In the genomic region with DNA sequence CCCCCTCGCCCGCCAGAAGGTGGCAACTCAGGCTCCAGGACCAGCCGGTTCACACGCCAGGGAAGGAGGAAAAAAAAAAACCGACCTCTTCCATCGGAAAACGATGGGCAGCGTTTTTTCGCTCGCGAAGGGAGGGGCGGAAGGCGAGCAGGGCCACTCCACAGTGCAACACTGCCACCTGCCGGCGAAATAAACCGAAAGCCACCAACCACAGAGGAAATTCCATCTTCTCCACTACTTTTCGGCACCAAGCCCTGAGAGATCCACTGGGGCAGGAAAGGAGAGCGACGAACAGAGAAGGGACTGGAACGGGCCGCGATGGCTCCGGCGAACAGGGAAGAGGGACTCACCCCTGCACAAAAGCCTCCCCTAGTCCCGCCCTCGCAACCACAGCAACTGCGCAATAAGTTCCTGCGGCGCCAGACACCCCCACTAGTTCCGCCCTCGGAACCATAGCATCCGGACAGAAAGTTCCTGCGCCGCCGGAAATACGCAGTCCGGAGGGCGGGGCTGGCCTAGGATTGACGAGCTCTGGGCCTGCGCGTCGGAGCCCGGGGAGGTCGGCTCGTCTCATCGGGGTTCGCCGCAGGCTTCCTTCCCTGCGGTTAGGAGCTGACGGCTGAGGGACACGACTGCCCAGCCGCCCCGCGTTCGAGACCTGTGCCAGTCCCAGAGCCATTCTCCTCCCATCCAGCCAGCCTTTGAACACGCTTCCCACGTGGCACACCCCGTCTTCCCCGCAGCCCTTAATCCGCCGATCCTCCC, we compare ENCODE assay signal across 8 cellular contexts. TPM values are rescaled to one million over a fixed set of nuclear protein-coding genes. Genes with fewer than 3 reads are reported as not detected.
DNase-seq lines count a peak whose midpoint lies in the region; ATAC-seq and TF ChIP-seq lines count a peak whose summit lies in the region.

No MANE protein-coding gene starts in this region.

- H3K27ac ChIP-seq in parathyroid adenoma (peak overlapping the region; percentile 94), tibial nerve (peak overlapping the region; percentile 95 to 98 (median 96))

- H3K4me2 ChIP-seq in parathyroid adenoma (ENCODE audit: low read length), result peak overlapping the region; percentile 70

- TF ChIP-seq POLR2A in tibial nerve (IDR thresholded peaks at IDR 0.05), result peak; percentile 49 to 90

- H3K9me3 ChIP-seq in parathyroid adenoma (ENCODE audit: control insufficient read depth, low read length) (no peaks in the 10 kb centered on the region), tibial nerve (no peaks in the 10 kb centered on the region)

- H3K4me3 ChIP-seq in parathyroid adenoma (ENCODE audit: low read depth, low read length) (peak overlapping the region; percentile 74), tibial nerve (peak overlapping the region; percentile 45 to 64 (median 50))

- H3K36me3 ChIP-seq in parathyroid adenoma (ENCODE audit: control insufficient read depth, insufficient read depth, low read length), result no peaks in the 10 kb centered on the region
- H3K36me3 ChIP-seq in tibial nerve, result no peaks in the 10 kb centered on the region

- peak overlapping the region; percentile 98 for H3K27ac Mint-ChIP-seq in activated naive CD8-positive, alpha-beta T cell treated with anti-CD3 and anti-CD28 coated beads for 36 hours

- 0 to 1% methylated on average over 8 to 28 of the region's 61 CpGs for WGBS in tibial nerve, 2 donors

- H3K27me3 ChIP-seq in parathyroid adenoma (ENCODE audit: control insufficient read depth, insufficient read depth, low read length) (no peaks in the 10 kb centered on the region), tibial nerve (no peaks in the 10 kb centered on the region)

- TF ChIP-seq EP300 in tibial nerve (IDR thresholded peaks at IDR 0.05), result peak; percentile 59 to 91

- peak overlapping the region; percentile 90 for H3K4me3 Mint-ChIP-seq in activated naive CD8-positive, alpha-beta T cell treated with anti-CD3 and anti-CD28 coated beads for 36 hours

- no peaks in the 10 kb centered on the region for H3K9me3 Mint-ChIP-seq in activated naive CD8-positive, alpha-beta T cell treated with anti-CD3 and anti-CD28 coated beads for 36 hours

- H3K36me3 Mint-ChIP-seq in activated naive CD8-positive, alpha-beta T cell treated with anti-CD3 and anti-CD28 coated beads for 36 hours, result no peaks in the 10 kb centered on the region

- intact Hi-C loops in head of caudate nucleus (cut with DNase I), result no loop called here

- peak overlapping the region; percentile 84 for H2AFZ ChIP-seq in parathyroid adenoma

- ATAC-seq in HG02678 (IDR thresholded peaks at IDR 0.05; ENCODE audit: unreplicated experiment), result peak; percentile 96

- no peaks in the 10 kb centered on the region for H3K79me2 ChIP-seq in parathyroid adenoma

- TF ChIP-seq CTCF in GM12873 (IDR thresholded peaks at IDR 0.05; ENCODE audit: insufficient read depth, low read depth, low read length, missing control alignments) (peak; percentile 88), parathyroid adenoma (IDR thresholded peaks at IDR 0.05) (peak; percentile 87), tibial nerve (IDR thresholded peaks at IDR 0.05) (peak; percentile 74 to 100 (median 92))

- H3K4me1 Mint-ChIP-seq in activated naive CD8-positive, alpha-beta T cell treated with anti-CD3 and anti-CD28 coated beads for 36 hours, result peaks cover 5% of the 10 kb centered on the region

- no peaks in the 10 kb centered on the region for H3K27me3 Mint-ChIP-seq in activated naive CD8-positive, alpha-beta T cell treated with anti-CD3 and anti-CD28 coated beads for 36 hours

- no peaks in the 10 kb centered on the region for H3K4me1 ChIP-seq in parathyroid adenoma
- H3K4me1 ChIP-seq in tibial nerve, result peaks cover 0 to 6% (median 0%) of the 10 kb centered on the region in 4 donors

- DNase-seq in NCI-H1105 (lab: John Stamatoyannopoulos, UW), result peak; percentile 80
- peak; percentile 66 for DNase-seq in SKM-1 (lab: John Stamatoyannopoulos, UW; ENCODE audit: unreplicated experiment)
- peak; percentile 87 for DNase-seq in activated naive CD8-positive, alpha-beta T cell treated with anti-CD3 and anti-CD28 coated beads for 36 hours
- DNase-seq in head of caudate nucleus, result peak; percentile 81 to 98 (median 97)
- peak; percentile 81 to 88 for DNase-seq in tibial nerve (ENCODE audit: low spot score in 2 of 2)

- peak overlapping the region; percentile 80 for H3K9ac ChIP-seq in parathyroid adenoma

RNA-seq across cellular contexts. Expression of gene FAM156A, which starts 23.4 kb away (rescaled TPM):
- total RNA-seq in activated naive CD8-positive, alpha-beta T cell treated with anti-CD3 and anti-CD28 coated beads for 36 hours, result 10 to 100 TPM; 22.7 to 23.7 TPM
- total RNA-seq in tibial nerve, result 10 to 100 TPM; 14.9 to 89.4 (median 32.9) TPM

RNA-seq across cellular contexts. Expression of gene FAM156B, which starts 37.8 kb away (rescaled TPM):
- total RNA-seq in activated naive CD8-positive, alpha-beta T cell treated with anti-CD3 and anti-CD28 coated beads for 36 hours, result 10 to 100 TPM; 15.8 to 17.0 TPM
- 10 to 100 TPM; 50.7 to 80.8 (median 61.2) TPM for total RNA-seq in tibial nerve

Comparison
In these comparisons a context has a peak if more than half of its experiments do, and no peak if none do; other contexts are left out.
1. Peak in every context shown above with its lines: DNase-seq, ATAC-seq, H3K4me3 ChIP-seq and H3K27ac ChIP-seq.